8 cellular contexts compared by ENCODE assay signal in genomic region chr22:39037071-39037470, GRCh38. TPM values are rescaled to one million over a fixed set of nuclear protein-coding genes. Genes with fewer than 3 reads are reported as not detected.
DNase-seq lines count a peak whose midpoint lies in the region; ATAC-seq and TF ChIP-seq lines count a peak whose summit lies in the region.
"Not testable (repeated sequence)": the region's sequence is repeated elsewhere in the genome, so short reads cannot be mapped to it uniquely, and the experiment has no call there.
"Had no signal": no experiment of that assay in that cellular context is flagged by ENCODE, and none has a peak within 500 bp of the region (broad histone marks: within the 10 kb centered on the region; RNA-seq: fewer than 3 reads in every experiment).

No MANE protein-coding gene starts in this region.

- H3K27ac ChIP-seq in CD4-positive, CD25-positive, alpha-beta regulatory T cell (ENCODE audit: insufficient read depth, low read length, poor library complexity, severe bottlenecking), result not testable (repeated sequence)
- peak overlapping the region; percentile 71; the same call in 1 of the 2 replicates for H3K27ac ChIP-seq in GM23338 (ENCODE audit: low read depth)

- DNase-seq in CD4-positive, CD25-positive, alpha-beta regulatory T cell; GM23338 (ENCODE audit: low spot score); T-cell; activated CD8-positive, alpha-beta T cell treated with anti-CD3 and anti-CD28 coated beads for 36 hours; immature natural killer cell; stimulated activated effector memory CD8-positive, alpha-beta T cell treated with anti-CD3 and anti-CD28 coated beads, Interleukin-12 subunit alpha, Interleukin-12 subunit beta, amount 100 ng/mL, for 72 hours (ENCODE audit: low spot score in 2 of 2): not testable (repeated sequence)

- H3K4me2 ChIP-seq in GM23338, result 0 out of 2 replicates have a peak overlapping the region, but pooled peaks have one; percentile 25

- H4K20me1 ChIP-seq in GM23338 (replicated peaks; ENCODE audit: insufficient read depth), result not testable (repeated sequence)

- H3K4me3 Mint-ChIP-seq in CD4-positive, CD25-positive, alpha-beta regulatory T cell, result peak overlapping the region in 1 of 4 donors; percentile 70
- H3K4me3 Mint-ChIP-seq in GM23338; T-cell; activated CD8-positive, alpha-beta T cell treated with anti-CD3 and anti-CD28 coated beads for 36 hours; activated naive CD4-positive, alpha-beta T cell treated with anti-CD3 and anti-CD28 coated beads, Interleukin-2, amount 50 U/mL, for 24 hours; immature natural killer cell; stimulated activated effector memory CD8-positive, alpha-beta T cell treated with anti-CD3 and anti-CD28 coated beads, Interleukin-12 subunit alpha, Interleukin-12 subunit beta, amount 100 ng/mL, for 72 hours: not testable (repeated sequence)

- H3K9me3 ChIP-seq in CD4-positive, CD25-positive, alpha-beta regulatory T cell (ENCODE audit: control insufficient read depth in 2 of 2, low read length in 2 of 2), result not testable (repeated sequence)

- CTCF ChIA-PET in T-cell (lab: Charles Lee); activated CD8-positive, alpha-beta T cell treated with anti-CD3 and anti-CD28 coated beads for 36 hours (lab: Charles Lee): not testable (repeated sequence)

- POLR2A ChIA-PET in T-cell (lab: Charles Lee), result not testable (repeated sequence)
- POLR2A ChIA-PET in activated CD8-positive, alpha-beta T cell treated with anti-CD3 and anti-CD28 coated beads for 36 hours (lab: Charles Lee), result interaction anchor here (1.4 kb wide), 1 partner anchor 23 kb away, joined by 3 read pairs; the partner anchor contains the start of gene APOBEC3C

- H3K9me3 Mint-ChIP-seq in CD4-positive, CD25-positive, alpha-beta regulatory T cell; GM23338; T-cell; activated CD8-positive, alpha-beta T cell treated with anti-CD3 and anti-CD28 coated beads for 36 hours; activated naive CD4-positive, alpha-beta T cell treated with anti-CD3 and anti-CD28 coated beads, Interleukin-2, amount 50 U/mL, for 24 hours; immature natural killer cell; stimulated activated effector memory CD8-positive, alpha-beta T cell treated with anti-CD3 and anti-CD28 coated beads, Interleukin-12 subunit alpha, Interleukin-12 subunit beta, amount 100 ng/mL, for 72 hours: not testable (repeated sequence)

- not testable (repeated sequence) for H2AFZ ChIP-seq in GM23338

- not testable (repeated sequence) for H3K36me3 Mint-ChIP-seq in CD4-positive, CD25-positive, alpha-beta regulatory T cell; T-cell; activated naive CD4-positive, alpha-beta T cell treated with anti-CD3 and anti-CD28 coated beads, Interleukin-2, amount 50 U/mL, for 24 hours; immature natural killer cell
- H3K36me3 Mint-ChIP-seq in GM23338 (ENCODE audit: low read depth), result peaks cover 13% of the 10 kb centered on the region; the same call in 1 of the 3 replicates
- H3K36me3 Mint-ChIP-seq in activated CD8-positive, alpha-beta T cell treated with anti-CD3 and anti-CD28 coated beads for 36 hours (ENCODE audit: low read depth), result peaks cover 13% of the 10 kb centered on the region
- peaks cover 50% of the 10 kb centered on the region for H3K36me3 Mint-ChIP-seq in stimulated activated effector memory CD8-positive, alpha-beta T cell treated with anti-CD3 and anti-CD28 coated beads, Interleukin-12 subunit alpha, Interleukin-12 subunit beta, amount 100 ng/mL, for 72 hours

- TF ChIP-seq CTCF in GM23338 (conservative IDR thresholded peaks at IDR 0.05; ENCODE audit: low read depth in 2 of 2); activated CD8-positive, alpha-beta T cell treated with anti-CD3 and anti-CD28 coated beads for 36 hours (IDR thresholded peaks at IDR 0.05): not testable (repeated sequence)

- ATAC-seq in CD4-positive, CD25-positive, alpha-beta regulatory T cell (ENCODE audit: low read depth in 2 of 2); GM23338; T-cell (replicated peaks in 1 of 4); activated CD8-positive, alpha-beta T cell treated with anti-CD3 and anti-CD28 coated beads for 36 hours; stimulated activated effector memory CD8-positive, alpha-beta T cell treated with anti-CD3 and anti-CD28 coated beads, Interleukin-12 subunit alpha, Interleukin-12 subunit beta, amount 100 ng/mL, for 72 hours: not testable (repeated sequence)

- H3K36me3 ChIP-seq in CD4-positive, CD25-positive, alpha-beta regulatory T cell (ENCODE audit: control insufficient read depth, insufficient read depth, low read length); GM23338 (ENCODE audit: insufficient read depth): not testable (repeated sequence)

- not testable (repeated sequence) for H3K4me3 ChIP-seq in CD4-positive, CD25-positive, alpha-beta regulatory T cell (ENCODE audit: low read depth, low read length); GM23338

- H3K27me3 Mint-ChIP-seq in CD4-positive, CD25-positive, alpha-beta regulatory T cell; T-cell; activated CD8-positive, alpha-beta T cell treated with anti-CD3 and anti-CD28 coated beads for 36 hours; activated naive CD4-positive, alpha-beta T cell treated with anti-CD3 and anti-CD28 coated beads, Interleukin-2, amount 50 U/mL, for 24 hours; immature natural killer cell (ENCODE audit: low read depth in 3 of 3): not testable (repeated sequence)
- peaks cover 15% of the 10 kb centered on the region for H3K27me3 Mint-ChIP-seq in GM23338 (ENCODE audit: insufficient read depth, low read depth, poor library complexity)

- intact Hi-C loops in activated CD8-positive, alpha-beta T cell treated with anti-CD3 and anti-CD28 coated beads for 36 hours (cut with micrococcal nuclease), result not testable (repeated sequence)

- not testable (repeated sequence) for H3K9me2 ChIP-seq in GM23338 (ENCODE audit: insufficient read depth)

- H3K27ac Mint-ChIP-seq in CD4-positive, CD25-positive, alpha-beta regulatory T cell, result peak overlapping the region in 2 of 3 donors; percentile 56 to 87
- H3K27ac Mint-ChIP-seq in GM23338, result peak overlapping the region; percentile 85
- peak overlapping the region; percentile 59 to 66 for H3K27ac Mint-ChIP-seq in T-cell
- peak overlapping the region; percentile 48 for H3K27ac Mint-ChIP-seq in activated CD8-positive, alpha-beta T cell treated with anti-CD3 and anti-CD28 coated beads for 36 hours
- H3K27ac Mint-ChIP-seq in activated naive CD4-positive, alpha-beta T cell treated with anti-CD3 and anti-CD28 coated beads, Interleukin-2, amount 50 U/mL, for 24 hours, result peak overlapping the region; percentile 3
- peak overlapping the region in 5 of 6 donors; percentile 20 to 50 (median 38) for H3K27ac Mint-ChIP-seq in immature natural killer cell
- H3K27ac Mint-ChIP-seq in stimulated activated effector memory CD8-positive, alpha-beta T cell treated with anti-CD3 and anti-CD28 coated beads, Interleukin-12 subunit alpha, Interleukin-12 subunit beta, amount 100 ng/mL, for 72 hours, result peak overlapping the region; percentile 54

- H3K27me3 ChIP-seq in CD4-positive, CD25-positive, alpha-beta regulatory T cell (ENCODE audit: control insufficient read depth, insufficient read depth, low read length); GM23338 (ENCODE audit: insufficient read depth): not testable (repeated sequence)

- H3F3A ChIP-seq in GM23338 (replicated peaks; ENCODE audit: low read depth), result peaks cover 18% of the 10 kb centered on the region; the same call in 1 of the 2 replicates

- peaks cover 6 to 40% (median 17%) of the 10 kb centered on the region in 4 donors for H3K4me1 Mint-ChIP-seq in CD4-positive, CD25-positive, alpha-beta regulatory T cell
- H3K4me1 Mint-ChIP-seq in GM23338 (peaks cover 44% of the 10 kb centered on the region), T-cell (peaks cover 27 to 37% (median 33%) of the 10 kb centered on the region in 3 donors), immature natural killer cell (peaks cover 11 to 22% of the 10 kb centered on the region in 2 donors)
- H3K4me1 Mint-ChIP-seq in activated CD8-positive, alpha-beta T cell treated with anti-CD3 and anti-CD28 coated beads for 36 hours (ENCODE audit: low read depth), result peaks cover 22% of the 10 kb centered on the region
- peaks cover 35% of the 10 kb centered on the region for H3K4me1 Mint-ChIP-seq in activated naive CD4-positive, alpha-beta T cell treated with anti-CD3 and anti-CD28 coated beads, Interleukin-2, amount 50 U/mL, for 24 hours
- peaks cover 30% of the 10 kb centered on the region for H3K4me1 Mint-ChIP-seq in stimulated activated effector memory CD8-positive, alpha-beta T cell treated with anti-CD3 and anti-CD28 coated beads, Interleukin-12 subunit alpha, Interleukin-12 subunit beta, amount 100 ng/mL, for 72 hours

- not testable (repeated sequence) for H3K79me2 ChIP-seq in GM23338 (replicated peaks; ENCODE audit: insufficient read depth)

- H3K4me1 ChIP-seq in CD4-positive, CD25-positive, alpha-beta regulatory T cell (ENCODE audit: control insufficient read depth, insufficient read depth, low read length, poor library complexity, severe bottlenecking), result peaks cover 13% of the 10 kb centered on the region
- peaks cover 42% of the 10 kb centered on the region for H3K4me1 ChIP-seq in GM23338 (ENCODE audit: insufficient read depth)

RNA-seq across cellular contexts. Expression of gene APOBEC3F, which starts 3.6 kb away (rescaled TPM):
- 17.6 TPM for total RNA-seq in CD4-positive, CD25-positive, alpha-beta regulatory T cell
- polyA plus RNA-seq in CD4-positive, CD25-positive, alpha-beta regulatory T cell, result 10 to 100 TPM in 2 of 4 donors, 1 to 10 TPM in 2; 7.8 to 18.4 (median 10.4) TPM
- 3.4 and 4.7 TPM in 2 replicates for total RNA-seq in GM23338 (2014; rRNA removed; shearing (Covaris generic))
- polyA plus RNA-seq in GM23338 (2016; fragmentation: Nextera tagmentation; extraction: Ambion mirVana), result 3.4 and 3.5 TPM in 2 replicates
- total RNA-seq in T-cell, result 10 to 100 TPM; 14.3 to 29.1 (median 18.5) TPM
- 10 to 100 TPM; 20.7 to 25.0 TPM for total RNA-seq in activated CD8-positive, alpha-beta T cell treated with anti-CD3 and anti-CD28 coated beads for 36 hours
- polyA plus RNA-seq in immature natural killer cell, result 10 to 100 TPM in 2 of 3 donors, 1 to 10 TPM in 1; 9.0 to 43.0 (median 16.8) TPM
- total RNA-seq: SJCRH30 had no signal

RNA-seq across cellular contexts. Expression of gene APOBEC3D, which starts 16.1 kb away (rescaled TPM):
- total RNA-seq in CD4-positive, CD25-positive, alpha-beta regulatory T cell, result 24.4 TPM
- 10 to 100 TPM; 14.4 to 24.7 (median 16.1) TPM for polyA plus RNA-seq in CD4-positive, CD25-positive, alpha-beta regulatory T cell
- total RNA-seq in GM23338 (2014; rRNA removed; shearing (Covaris generic)), result 3.4 and 4.3 TPM in 2 replicates
- polyA plus RNA-seq in GM23338 (2016; fragmentation: Nextera tagmentation; extraction: Ambion mirVana) (6.7 and 9.4 TPM in 2 replicates), immature natural killer cell (10 to 100 TPM in 2 of 3 donors, 1 to 10 TPM in 1; 3.9 to 25.3 (median 15.4) TPM)
- total RNA-seq in T-cell, result 10 to 100 TPM; 17.1 to 27.2 (median 24.4) TPM
- total RNA-seq in activated CD8-positive, alpha-beta T cell treated with anti-CD3 and anti-CD28 coated beads for 36 hours, result 10 to 100 TPM; 34.4 to 34.9 TPM
- total RNA-seq: SJCRH30 had no signal

RNA-seq across cellular contexts. Expression of gene APOBEC3C, which starts 23.0 kb away (rescaled TPM):
- 59.0 TPM for total RNA-seq in CD4-positive, CD25-positive, alpha-beta regulatory T cell
- 100 to 1,000 TPM in 2 of 4 donors, 10 to 100 TPM in 2; 87.5 to 146 (median 110) TPM for polyA plus RNA-seq in CD4-positive, CD25-positive, alpha-beta regulatory T cell
- 5.0 and 7.0 TPM in 2 replicates for total RNA-seq in GM23338 (2014; rRNA removed; shearing (Covaris generic))
- polyA plus RNA-seq in GM23338 (2016; fragmentation: Nextera tagmentation; extraction: Ambion mirVana), result 49.2 and 49.3 TPM in 2 replicates
- total RNA-seq in T-cell, result 10 to 100 TPM; 32.9 to 61.7 (median 52.1) TPM
- 10 to 100 TPM; 82.2 to 82.6 TPM for total RNA-seq in activated CD8-positive, alpha-beta T cell treated with anti-CD3 and anti-CD28 coated beads for 36 hours
- 100 to 1,000 TPM; 242 to 468 (median 346) TPM for polyA plus RNA-seq in immature natural killer cell

RNA-seq across cellular contexts. Expression of gene APOBEC3G, which starts 40.0 kb away (rescaled TPM):
- total RNA-seq in CD4-positive, CD25-positive, alpha-beta regulatory T cell, result 49.0 TPM
- polyA plus RNA-seq in CD4-positive, CD25-positive, alpha-beta regulatory T cell, result 100 to 1,000 TPM in 1 of 4 donors, 10 to 100 TPM in 3; 51.0 to 105 (median 75.6) TPM
- 2.6 and 3.3 TPM in 2 replicates for total RNA-seq in GM23338 (2014; rRNA removed; shearing (Covaris generic))
- polyA plus RNA-seq in GM23338 (2016; fragmentation: Nextera tagmentation; extraction: Ambion mirVana), result 1.8 and 2.1 TPM in 2 replicates
- 10 to 100 TPM; 29.7 to 71.3 (median 62.7) TPM for total RNA-seq in T-cell
- 10 to 100 TPM; 66.0 to 66.5 TPM for total RNA-seq in activated CD8-positive, alpha-beta T cell treated with anti-CD3 and anti-CD28 coated beads for 36 hours
- polyA plus RNA-seq in immature natural killer cell, result 100 to 1,000 TPM; 494 to 885 (median 545) TPM
- total RNA-seq: SJCRH30 had no signal

RNA-seq across cellular contexts. Expression of gene APOBEC3B, which starts 54.9 kb away (rescaled TPM):
- total RNA-seq in CD4-positive, CD25-positive, alpha-beta regulatory T cell, result 2.1 TPM
- 1 to 10 TPM in 2 of 4 donors, under 1 TPM in 2; 0.17 to 1.4 (median 1.1) TPM for polyA plus RNA-seq in CD4-positive, CD25-positive, alpha-beta regulatory T cell
- total RNA-seq in GM23338 (2014; rRNA removed; shearing (Covaris generic)), result 5.9 and 7.0 TPM in 2 replicates
- 9.2 and 11.8 TPM in 2 replicates for polyA plus RNA-seq in GM23338 (2016; fragmentation: Nextera tagmentation; extraction: Ambion mirVana)
- 1 to 10 TPM; 1.4 to 2.4 (median 1.9) TPM for total RNA-seq in T-cell
- 1 to 10 TPM; 5.0 to 5.1 TPM for total RNA-seq in activated CD8-positive, alpha-beta T cell treated with anti-CD3 and anti-CD28 coated beads for 36 hours
- 1 to 10 TPM; 2.0 to 3.9 (median 3.3) TPM for polyA plus RNA-seq in immature natural killer cell

Comparison
In these comparisons a context has a peak if more than half of its experiments do, and no peak if none do; other contexts are left out.
1. H3K27ac Mint-ChIP-seq: peak in every context shown above with its lines; median percentile 85 in GM23338; 72 in CD4-positive, CD25-positive, alpha-beta regulatory T cell; 62 in T-cell; 54 in stimulated activated effector memory CD8-positive, alpha-beta T cell treated with anti-CD3 and anti-CD28 coated beads, Interleukin-12 subunit alpha, Interleukin-12 subunit beta, amount 100 ng/mL, for 72 hours; 48 in activated CD8-positive, alpha-beta T cell treated with anti-CD3 and anti-CD28 coated beads for 36 hours; 38 in immature natural killer cell; 3 in activated naive CD4-positive, alpha-beta T cell treated with anti-CD3 and anti-CD28 coated beads, Interleukin-2, amount 50 U/mL, for 24 hours.